Comparison of ENCODE assay signal across 13 cellular contexts in genomic region chr15:51982770-51983103, GRCh38. TPM values are rescaled to one million over a fixed set of nuclear protein-coding genes. Genes with fewer than 3 reads are reported as not detected.
A peak's percentile ranks its signal among the peaks of the same experiment; 100 is the strongest.
DNase-seq lines count a peak whose midpoint lies in the region; ATAC-seq and TF ChIP-seq lines count a peak whose summit lies in the region.
"Had no signal": no experiment of that assay in that cellular context is flagged by ENCODE, and none has a peak within 500 bp of the region (broad histone marks: within the 10 kb centered on the region; RNA-seq: fewer than 3 reads in every experiment).

No MANE protein-coding gene starts in this region.

- intact Hi-C loops in PC-9 (cut with micrococcal nuclease; ENCODE audit: unreplicated experiment) = loop anchor here (1.0 to 5.0 kb wide), 4 partner anchors 40 to 225 kb away; no protein-coding TSS in a partner anchor

- peaks cover 16% of the 10 kb centered on the region for H3K4me1 Mint-ChIP-seq in activated CD8-positive, alpha-beta memory T cell treated with anti-CD3 and anti-CD28 coated beads, Interleukin-2, amount 10 ng/mL, durations not matched to agents 7 days and 5 days

- no peak for TF ChIP-seq EP300 in suprapubic skin (IDR thresholded peaks at IDR 0.05)

- H3K4me1 ChIP-seq in PC-9 (replicated peaks; ENCODE audit: insufficient read depth) (peaks cover 25% of the 10 kb centered on the region), suprapubic skin (peaks cover 16% of the 10 kb centered on the region), smooth muscle cell (ENCODE audit: low read depth) (no peaks in the 10 kb centered on the region)

- H3K27me3 Mint-ChIP-seq in activated CD8-positive, alpha-beta memory T cell treated with anti-CD3 and anti-CD28 coated beads, Interleukin-2, amount 10 ng/mL, durations not matched to agents 7 days and 5 days = no peaks in the 10 kb centered on the region
- H3K27me3 Mint-ChIP-seq: CD8-positive, alpha-beta memory T cell had no signal

- no peaks in the 10 kb centered on the region for H4K20me1 ChIP-seq in PC-9 (ENCODE audit: insufficient read depth)
- no peaks in the 10 kb centered on the region for H4K20me1 ChIP-seq in smooth muscle cell (ENCODE audit: low read depth)

- H3K9ac ChIP-seq in smooth muscle cell (ENCODE audit: low read depth) = no peak overlapping the region

- H3K79me2 ChIP-seq in PC-9 (ENCODE audit: low read depth) (no peaks in the 10 kb centered on the region), smooth muscle cell (ENCODE audit: low read depth) (no peaks in the 10 kb centered on the region)

- no peaks in the 10 kb centered on the region for H3K9me2 ChIP-seq in PC-9 (ENCODE audit: insufficient read depth)

- CTCF ChIA-PET in activated CD8-positive, alpha-beta memory T cell treated with anti-CD3 and anti-CD28 coated beads, Interleukin-2, amount 10 ng/mL, durations not matched to agents 7 days and 5 days (lab: Charles Lee) = interaction anchor here (1.1 to 2.1 kb wide), 2 partner anchors 38 to 96 kb away, joined by 5 to 8 read pairs; no protein-coding TSS in a partner anchor
- CTCF ChIA-PET in PC-9 (lab: Charles Lee) = no interaction called here

- no peaks in the 10 kb centered on the region for H3K9me3 Mint-ChIP-seq in activated CD8-positive, alpha-beta memory T cell treated with anti-CD3 and anti-CD28 coated beads, Interleukin-2, amount 10 ng/mL, durations not matched to agents 7 days and 5 days (ENCODE audit: low read depth)
- H3K9me3 Mint-ChIP-seq: CD8-positive, alpha-beta memory T cell; nephron progenitor cell had no signal

- H3K27ac ChIP-seq in PC-9 = peak overlapping the region; percentile 77
- H3K27ac ChIP-seq in suprapubic skin = peak overlapping the region; percentile 69
- H3K27ac ChIP-seq in smooth muscle cell (ENCODE audit: low read depth) = no peak overlapping the region

- H3K27me3 ChIP-seq in PC-9 (ENCODE audit: insufficient read depth, low read depth) (no peaks in the 10 kb centered on the region), suprapubic skin (no peaks in the 10 kb centered on the region), smooth muscle cell (ENCODE audit: low read depth) (no peaks in the 10 kb centered on the region)
- H3K27me3 ChIP-seq: gastrocnemius medialis had no signal

- POLR2A ChIA-PET in PC-9 (lab: Charles Lee; ENCODE audit: unreplicated experiment) = no interaction called here

- TF ChIP-seq POLR2A in suprapubic skin (IDR thresholded peaks at IDR 0.05) = no peak

- no peaks in the 10 kb centered on the region for H3K36me3 ChIP-seq in PC-9 (ENCODE audit: low read depth)
- H3K36me3 ChIP-seq in suprapubic skin = no peaks in the 10 kb centered on the region
- no peaks in the 10 kb centered on the region for H3K36me3 ChIP-seq in smooth muscle cell (ENCODE audit: low read depth)
- H3K36me3 ChIP-seq: gastrocnemius medialis, lower lobe of right lung had no signal

- no peaks in the 10 kb centered on the region for H3K9me3 ChIP-seq in PC-9 (ENCODE audit: insufficient read depth, low read depth)
- H3K9me3 ChIP-seq in suprapubic skin = no peaks in the 10 kb centered on the region
- no peaks in the 10 kb centered on the region for H3K9me3 ChIP-seq in smooth muscle cell (replicated peaks; ENCODE audit: low read depth)
- H3K9me3 ChIP-seq: gastrocnemius medialis, lower lobe of right lung had no signal

- peak overlapping the region; percentile 56 for H3K27ac Mint-ChIP-seq in activated CD8-positive, alpha-beta memory T cell treated with anti-CD3 and anti-CD28 coated beads, Interleukin-2, amount 10 ng/mL, durations not matched to agents 7 days and 5 days
- H3K27ac Mint-ChIP-seq: nephron progenitor cell had no signal

- H3K4me3 Mint-ChIP-seq in activated CD8-positive, alpha-beta memory T cell treated with anti-CD3 and anti-CD28 coated beads, Interleukin-2, amount 10 ng/mL, durations not matched to agents 7 days and 5 days = no peak overlapping the region
- H3K4me3 Mint-ChIP-seq: nephron progenitor cell had no signal

- no TSS peak for BruUV-seq in PC-9 (replicated peaks; lab: Mats Ljungman, UMichigan)

- H3K4me2 ChIP-seq in PC-9 (peak overlapping the region; percentile 57), smooth muscle cell (no peak overlapping the region)

- no peak for DNase-seq in activated CD8-positive, alpha-beta memory T cell treated with anti-CD3 and anti-CD28 coated beads, Interleukin-2, amount 10 ng/mL, durations not matched to agents 7 days and 5 days
- DNase-seq in activated CD8-positive, alpha-beta memory T cell treated with anti-CD3 and anti-CD28 coated beads, Interleukin-2, amount 50 U/mL, for 4 hours = no peak
- DNase-seq in PC-9 (peak in 1 of 2 experiments; percentile 85), epithelial cell of esophagus (ENCODE audit: low read depth) (peak; percentile 72), suprapubic skin (ENCODE audit: low spot score in 2 of 2) (no peak), smooth muscle cell (lab: John Stamatoyannopoulos, UW; ENCODE audit: unreplicated experiment) (no peak)
- DNase-seq: activated gamma-delta T cell, gastrocnemius medialis, lower lobe of right lung, nephron progenitor cell had no signal

- no peak for ATAC-seq in activated CD8-positive, alpha-beta memory T cell treated with anti-CD3 and anti-CD28 coated beads, Interleukin-2, amount 10 ng/mL, durations not matched to agents 7 days and 5 days
- no peak for ATAC-seq in GM18858 (IDR thresholded peaks at IDR 0.05; ENCODE audit: unreplicated experiment)
- no peak for ATAC-seq in HG02610 (IDR thresholded peaks at IDR 0.05; ENCODE audit: unreplicated experiment)

- H3F3A ChIP-seq in PC-9 (ENCODE audit: insufficient read depth, low read depth) (peaks cover 20% of the 10 kb centered on the region), smooth muscle cell (ENCODE audit: low read depth) (no peaks in the 10 kb centered on the region)

- H3K4me3 ChIP-seq in PC-9 (no peak overlapping the region), epithelial cell of esophagus (ENCODE audit: low read length) (no peak overlapping the region), suprapubic skin (no peak overlapping the region), smooth muscle cell (no peak overlapping the region)

- no peak for TF ChIP-seq CTCF in PC-9 (conservative IDR thresholded peaks at IDR 0.05)
- no peak for TF ChIP-seq CTCF in epithelial cell of esophagus (IDR thresholded peaks at IDR 0.05; ENCODE audit: insufficient read depth, low read depth, low read length, missing control alignments)
- no peak for TF ChIP-seq CTCF in suprapubic skin (IDR thresholded peaks at IDR 0.05)
- TF ChIP-seq CTCF in smooth muscle cell (IDR thresholded peaks at IDR 0.05; ENCODE audit: borderline replicate concordance, insufficient read depth, poor library complexity, severe bottlenecking) = no peak

- no peak overlapping the region for H2AFZ ChIP-seq in PC-9
- H2AFZ ChIP-seq in smooth muscle cell (ENCODE audit: low read depth) = no peak overlapping the region

- H3K36me3 Mint-ChIP-seq in activated CD8-positive, alpha-beta memory T cell treated with anti-CD3 and anti-CD28 coated beads, Interleukin-2, amount 10 ng/mL, durations not matched to agents 7 days and 5 days = no peaks in the 10 kb centered on the region
- H3K36me3 Mint-ChIP-seq: CD8-positive, alpha-beta memory T cell had no signal

RNA-seq across cellular contexts. Expression of gene LEO1, which starts 11.2 kb away (rescaled TPM):
- total RNA-seq in activated CD8-positive, alpha-beta memory T cell treated with anti-CD3 and anti-CD28 coated beads, Interleukin-2, amount 10 ng/mL, durations not matched to agents 7 days and 5 days = 10 to 100 TPM; 33.4 to 34.9 TPM
- total RNA-seq in PC-9 (2021) (18.2 and 21.7 TPM in 2 replicates), suprapubic skin (10 to 100 TPM; 26.2 to 30.2 (median 28.4) TPM), smooth muscle cell (25.9 and 26.6 TPM in 2 replicates)
- 18.3 and 20.5 TPM in 2 replicates for polyA plus RNA-seq in smooth muscle cell

RNA-seq across cellular contexts. Expression of gene MAPK6, which starts 36.3 kb away (rescaled TPM):
- 10 to 100 TPM; 44.7 to 53.0 TPM for total RNA-seq in activated CD8-positive, alpha-beta memory T cell treated with anti-CD3 and anti-CD28 coated beads, Interleukin-2, amount 10 ng/mL, durations not matched to agents 7 days and 5 days
- total RNA-seq in PC-9 (2021) (27.5 and 38.7 TPM in 2 replicates), suprapubic skin (10 to 100 TPM; 50.0 to 87.1 (median 69.2) TPM), smooth muscle cell (107 and 115 TPM in 2 replicates)
- 26.8 and 38.6 TPM in 2 replicates for polyA plus RNA-seq in smooth muscle cell
